In the genomic region with DNA sequence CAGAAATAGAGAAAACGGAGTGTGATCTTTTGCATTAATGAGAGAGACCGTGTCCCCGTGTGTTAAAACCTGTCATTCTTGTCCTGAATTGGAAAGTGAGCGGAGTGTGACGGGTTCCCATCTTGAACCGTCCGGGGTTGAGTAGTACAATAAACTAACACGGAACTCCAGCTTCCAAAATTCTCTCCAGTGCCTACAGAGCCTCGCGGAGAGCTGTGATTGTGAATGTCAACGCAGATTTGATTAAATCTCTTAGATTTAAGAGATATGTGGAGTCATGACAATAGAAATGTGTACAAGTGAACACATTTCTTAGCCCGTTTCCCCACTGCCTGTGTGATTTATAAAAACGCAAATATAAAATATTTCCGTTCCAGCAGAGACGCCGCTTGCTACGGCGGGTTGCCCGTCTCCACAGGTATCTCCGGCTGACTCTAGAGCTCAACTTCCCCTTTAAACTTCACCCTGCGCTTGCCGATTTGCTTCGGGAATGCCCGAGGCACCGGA, we compare ENCODE assay signal across 8 cellular contexts. TPM values are rescaled to one million over a fixed set of nuclear protein-coding genes. Genes with fewer than 3 reads are reported as not detected.
DNase-seq lines count a peak whose midpoint lies in the region; ATAC-seq and TF ChIP-seq lines count a peak whose summit lies in the region.

No MANE protein-coding gene starts in this region.

- H3K27me3 Mint-ChIP-seq in endothelial cell (ENCODE audit: unreplicated experiment), result peaks cover 3% of the 10 kb centered on the region

- peaks cover 32% of the 10 kb centered on the region for H3K4me1 ChIP-seq in mononuclear cell (ENCODE audit: insufficient read depth, low read length)

- H3K4me1 Mint-ChIP-seq in endothelial cell (ENCODE audit: unreplicated experiment), result peaks cover 26% of the 10 kb centered on the region

- H3K4me3 Mint-ChIP-seq in endothelial cell (ENCODE audit: unreplicated experiment), result peak overlapping the region; percentile 100

- TF ChIP-seq CTCF in endothelial cell (IDR thresholded peaks at IDR 0.05; ENCODE audit: unreplicated experiment), result no peak

- peak in 2 of 3 experiments; percentile 2 to 11 for DNase-seq in activated CD8-positive, alpha-beta memory T cell treated with anti-CD3 and anti-CD28 coated beads for 48 hours (ENCODE audit: low read depth in 2 of 3, low spot score in 2 of 3)
- DNase-seq in activated CD8-positive, alpha-beta memory T cell treated with anti-CD3 and anti-CD28 coated beads for 24 hours, result no peak
- DNase-seq in NAMALWA (ENCODE audit: low spot score) (peak; percentile 64), endothelial cell (ENCODE audit: low spot score) (peak; percentile 27)
- DNase-seq in activated CD4-positive, alpha-beta T cell treated with anti-CD3 and anti-CD28 coated beads for 48 hours, result peak; percentile 41

- H3K4me3 ChIP-seq in mononuclear cell (ENCODE audit: low read length), result peak overlapping the region; percentile 97

- no peaks in the 10 kb centered on the region for H3K9me3 Mint-ChIP-seq in endothelial cell (ENCODE audit: unreplicated experiment)

- H3K9me3 ChIP-seq in mononuclear cell (ENCODE audit: low read depth, low read length), result no peaks in the 10 kb centered on the region

- H3K36me3 Mint-ChIP-seq in endothelial cell (ENCODE audit: low read depth, unreplicated experiment), result peaks cover 9% of the 10 kb centered on the region

- ATAC-seq in HG02571 (IDR thresholded peaks at IDR 0.05; ENCODE audit: unreplicated experiment), result peak; percentile 24

- no peaks in the 10 kb centered on the region for H3K27me3 ChIP-seq in mononuclear cell (ENCODE audit: insufficient read depth, low read length)

- peak overlapping the region; percentile 99 for H3K27ac Mint-ChIP-seq in endothelial cell (ENCODE audit: unreplicated experiment)

- peak overlapping the region; percentile 82 for H3K27ac ChIP-seq in temporal lobe (ENCODE audit: low read depth, low read length)

RNA-seq across cellular contexts. Expression of gene METAP2, which starts 0.5 kb away (rescaled TPM):
- 69.6 TPM for total RNA-seq in endothelial cell (ENCODE audit: unreplicated experiment)
- total RNA-seq in mononuclear cell, result 52.6 TPM
- 48.9 TPM for total RNA-seq in temporal lobe
